ENCODE assay signal across 24 cellular contexts in genomic region chr4:70936200-70936787, GRCh38. TPM values are rescaled to one million over a fixed set of nuclear protein-coding genes. Genes with fewer than 3 reads are reported as not detected.
A peak's percentile ranks its signal among the peaks of the same experiment; 100 is the strongest.
DNase-seq lines count a peak whose midpoint lies in the region; ATAC-seq and TF ChIP-seq lines count a peak whose summit lies in the region.
"Had no signal": no experiment of that assay in that cellular context is flagged by ENCODE, and none has a peak within 500 bp of the region (broad histone marks: within the 10 kb centered on the region; RNA-seq: fewer than 3 reads in every experiment).

No MANE protein-coding gene starts in this region.

- no peak overlapping the region for H2AFZ ChIP-seq in fibroblast of lung (ENCODE audit: low read length)

- no peak for TF ChIP-seq CTCF in fibroblast of lung (conservative IDR thresholded peaks at IDR 0.05 in 1 of 2, IDR thresholded peaks at IDR 0.05 in 1 of 2; ENCODE audit: low read depth in 1 of 2, low read length in 2 of 2)

- peak overlapping the region; percentile 11 for H3K4me3 Mint-ChIP-seq in T-helper 1 cell treated with Interleukin-12 subunit alpha and Interleukin-12 subunit beta and Interleukin-4 antibody, amounts not matched to agents 30 μg/mL and 1 μg/mL, for 36 hours
- H3K4me3 Mint-ChIP-seq: activated T-cell treated with anti-CD3 and anti-CD28 coated beads, Interleukin-2, amount 50 U/mL, for 24 hours; B cell had no signal

- peaks cover 39% of the 10 kb centered on the region for H3K79me2 ChIP-seq in fibroblast of lung (ENCODE audit: control insufficient read depth, insufficient read depth, low read length)

- H3K27me3 Mint-ChIP-seq in T-helper 1 cell treated with Interleukin-12 subunit alpha and Interleukin-12 subunit beta and Interleukin-4 antibody, amounts not matched to agents 30 μg/mL and 1 μg/mL, for 36 hours (ENCODE audit: low read depth): no peaks in the 10 kb centered on the region
- H3K27me3 Mint-ChIP-seq: activated T-cell treated with anti-CD3 and anti-CD28 coated beads, Interleukin-2, amount 50 U/mL, for 24 hours; B cell had no signal

- peaks cover 3% of the 10 kb centered on the region for H3K9me3 Mint-ChIP-seq in T-helper 1 cell treated with Interleukin-12 subunit alpha and Interleukin-12 subunit beta and Interleukin-4 antibody, amounts not matched to agents 30 μg/mL and 1 μg/mL, for 36 hours

- H3K27me3 ChIP-seq in fibroblast of lung (ENCODE audit: control insufficient read depth, insufficient read depth, low read length): no peaks in the 10 kb centered on the region
- H3K27me3 ChIP-seq: upper lobe of right lung had no signal

- no peaks in the 10 kb centered on the region for H4K20me1 ChIP-seq in fibroblast of lung (ENCODE audit: control insufficient read depth, extremely low read depth, insufficient read depth, low read length)

- peaks cover 10% of the 10 kb centered on the region for H3K36me3 Mint-ChIP-seq in T-helper 1 cell treated with Interleukin-12 subunit alpha and Interleukin-12 subunit beta and Interleukin-4 antibody, amounts not matched to agents 30 μg/mL and 1 μg/mL, for 36 hours (ENCODE audit: low read depth)

- H3K27ac ChIP-seq in fibroblast of lung (ENCODE audit: insufficient read depth, low read length): no peak overlapping the region
- H3K27ac ChIP-seq: 22Rv1, lower lobe of right lung, RWPE1, upper lobe of right lung had no signal

- no peak for ATAC-seq in HG03039 (IDR thresholded peaks at IDR 0.05; ENCODE audit: unreplicated experiment)
- ATAC-seq: lower lobe of right lung, upper lobe of right lung had no signal

- peaks cover 16% of the 10 kb centered on the region for H3K4me1 Mint-ChIP-seq in T-helper 1 cell treated with Interleukin-12 subunit alpha and Interleukin-12 subunit beta and Interleukin-4 antibody, amounts not matched to agents 30 μg/mL and 1 μg/mL, for 36 hours (ENCODE audit: low read depth)

- no peaks in the 10 kb centered on the region for H3K4me1 ChIP-seq in fibroblast of lung (ENCODE audit: control insufficient read depth, extremely low read depth, insufficient read depth, low read length)
- H3K4me1 ChIP-seq: lower lobe of right lung had no signal

- peak overlapping the region; percentile 43 for H3K27ac Mint-ChIP-seq in T-helper 1 cell treated with Interleukin-12 subunit alpha and Interleukin-12 subunit beta and Interleukin-4 antibody, amounts not matched to agents 30 μg/mL and 1 μg/mL, for 36 hours
- H3K27ac Mint-ChIP-seq: activated T-cell treated with anti-CD3 and anti-CD28 coated beads, Interleukin-2, amount 50 U/mL, for 24 hours; B cell had no signal

- H3K36me3 ChIP-seq in fibroblast of lung (ENCODE audit: control insufficient read depth, insufficient read depth, low read length): no peaks in the 10 kb centered on the region
- H3K36me3 ChIP-seq: lower lobe of right lung, upper lobe of right lung had no signal

- H3K4me2 ChIP-seq in fibroblast of lung (ENCODE audit: extremely low read depth, insufficient read depth, low read length): peak overlapping the region; percentile 51

- no peak overlapping the region for H3K4me3 ChIP-seq in fibroblast of lung (replicated peaks in 1 of 4; ENCODE audit: control extremely low read depth in 1 of 4, insufficient read depth in 1 of 4, low read depth in 3 of 4, low read length in 4 of 4)
- H3K4me3 ChIP-seq: lower lobe of right lung, upper lobe of right lung had no signal

- no peak overlapping the region for H3K9ac ChIP-seq in fibroblast of lung (ENCODE audit: insufficient read depth, low read length)

- DNase-seq in T-helper 1 cell (no peak), EL (peak; percentile 37), SW480 (ENCODE audit: low spot score) (peak; percentile 2), fibroblast of lung (ENCODE audit: low read depth in 2 of 2) (peak in 1 of 2 donors; percentile 53), Ammon's horn (ENCODE audit: low spot score) (no peak), NCI-H146 (lab: John Stamatoyannopoulos, UW) (no peak)
- DNase-seq: activated T-cell treated with anti-CD3 and anti-CD28 coated beads, Interleukin-2, amount 50 U/mL, for 24 hours; DMS79; foreskin melanocyte; HCEC 1CT; hippocampal formation; islet precursor cell; lower lobe of right lung; NCI-H1417; NCI-H2171; NCI-H526; occipital lobe; stimulated activated CD4-positive, alpha-beta T cell treated with anti-CD3 and anti-CD28 coated beads, Interleukin-4, amount 100 ng/mL, for 4 hours; upper lobe of right lung had no signal

- no peaks in the 10 kb centered on the region for H3K9me3 ChIP-seq in fibroblast of lung (ENCODE audit: control insufficient read depth, insufficient read depth, low read depth, low read length)
- H3K9me3 ChIP-seq: lower lobe of right lung, upper lobe of right lung had no signal

RNA-seq across cellular contexts. Expression of gene MOB1B, which starts 34.1 kb away (rescaled TPM):
- total RNA-seq in fibroblast of lung: 11.3 and 17.5 TPM in 2 replicates
- polyA plus RNA-seq in fibroblast of lung: 14.9 and 20.7 TPM in 2 replicates
- 10.5 and 13.8 TPM in 2 replicates for polyA plus RNA-seq in fibroblast of lung (2012)
- 6.1 and 32.3 TPM in 2 replicates for polyA minus RNA-seq in fibroblast of lung (ENCODE audit: low replicate concordance)

RNA-seq across cellular contexts. Expression of gene DCK, which starts 57.2 kb away (rescaled TPM):
- 10.0 and 12.2 TPM in 2 replicates for total RNA-seq in fibroblast of lung
- polyA plus RNA-seq in fibroblast of lung: 18.4 and 20.4 TPM in 2 replicates
- polyA plus RNA-seq in fibroblast of lung (2012): 11.3 and 13.7 TPM in 2 replicates
- polyA minus RNA-seq in fibroblast of lung (ENCODE audit: low replicate concordance): 0.52 and 0.71 TPM in 2 replicates

Comparison
In these comparisons a context has a peak if more than half of its experiments do, and no peak if none do; other contexts are left out.
1. DNase-seq: peak in EL (single experiment) and SW480 (single experiment); none in T-helper 1 cell (0 of 5), Ammon's horn (single experiment) and NCI-H146 (single experiment).